26 cellular contexts compared by ENCODE assay signal in genomic region chr3:31466866-31467265, GRCh38.
"Had no signal": no experiment of that assay in that cellular context is flagged by ENCODE, and none has a peak within 500 bp of the region (broad histone marks: within the 10 kb centered on the region; RNA-seq: fewer than 3 reads in every experiment).

No MANE protein-coding gene starts in this region.

- H3K27ac Mint-ChIP-seq: mesothelial cell of epicardium; naive B cell; natural killer cell treated with Interleukin-12 subunit alpha and Interleukin-12 subunit beta and Interleukin-15 and Interleukin-18, amount 100 ng/mL, for 72 hours; stimulated activated naive B cell treated with anti-CD40 and anti-IgM and Interleukin-4, amounts not matched to agents 10 μg/mL and 1 μg/mL and 100 μg/mL, for 72 hours had no signal

- H3K9me3 ChIP-seq: left ventricle myocardium inferior, ovary, prostate gland, stomach, testis, thyroid gland, upper lobe of right lung, uterus had no signal

- H3K9me3 Mint-ChIP-seq: mesothelial cell of epicardium had no signal

- H3K36me3 ChIP-seq: left ventricle myocardium inferior, ovary, prostate gland, stomach, thyroid gland, upper lobe of right lung, uterus had no signal

- DNase-seq: hypothalamus; islet precursor cell; left ventricle myocardium inferior; mesendoderm; naive B cell; ovary; posterior cingulate gyrus; retina; right cardiac atrium; stimulated activated CD4-positive, alpha-beta T cell treated with anti-CD3 and anti-CD28 coated beads, Interleukin-12 subunit alpha, Interleukin-12 subunit beta, amount 100 ng/mL, for 4 hours; stimulated activated CD4-positive, alpha-beta T cell treated with anti-CD3 and anti-CD28 coated beads, Interleukin-15, amount 100 ng/mL, for 24 hours; stimulated activated CD4-positive, alpha-beta T cell treated with anti-CD3 and anti-CD28 coated beads, Interleukin-2, amount 100 ng/mL, for 24 hours; stimulated activated CD4-positive, alpha-beta T cell treated with anti-CD3 and anti-CD28 coated beads, Interleukin-4, amount 100 ng/mL, for 1 hour; stimulated activated naive B cell treated with anti-CD40 and anti-IgM and Interleukin-4, amounts not matched to agents 10 μg/mL and 1 μg/mL and 100 μg/mL, for 72 hours; stimulated activated naive CD8-positive, alpha-beta T cell treated with anti-CD3 and anti-CD28 coated beads, Interleukin-15, Interleukin-2, amounts not matched to agents 100 U/mL and 50 U/mL, for 24 hours; stomach; testis; thyroid gland; trophoblast cell; upper lobe of right lung; uterus had no signal

- H3K4me3 ChIP-seq: left ventricle myocardium inferior, lung, ovary, prostate gland, skin epidermis, stomach, testis, thyroid gland, upper lobe of right lung, uterus had no signal

- H3K27me3 ChIP-seq: ovary, stomach, testis, thyroid gland, upper lobe of right lung, uterus had no signal

- H3K4me1 ChIP-seq: left ventricle myocardium inferior, prostate gland, testis, thyroid gland, upper lobe of right lung, uterus had no signal

- H3K4me3 Mint-ChIP-seq: mesothelial cell of epicardium; naive B cell; natural killer cell treated with Interleukin-12 subunit alpha and Interleukin-12 subunit beta and Interleukin-15 and Interleukin-18, amount 100 ng/mL, for 72 hours; stimulated activated naive B cell treated with anti-CD40 and anti-IgM and Interleukin-4, amounts not matched to agents 10 μg/mL and 1 μg/mL and 100 μg/mL, for 72 hours had no signal

- H3K27me3 Mint-ChIP-seq: naive B cell; stimulated activated naive B cell treated with anti-CD40 and anti-IgM and Interleukin-4, amounts not matched to agents 10 μg/mL and 1 μg/mL and 100 μg/mL, for 72 hours had no signal

- H3K27ac ChIP-seq: left ventricle myocardium inferior, ovary, prostate gland, skin epidermis, stomach, testis, thyroid gland, upper lobe of right lung, uterus had no signal

- H3K36me3 Mint-ChIP-seq: mesothelial cell of epicardium; naive B cell; stimulated activated naive B cell treated with anti-CD40 and anti-IgM and Interleukin-4, amounts not matched to agents 10 μg/mL and 1 μg/mL and 100 μg/mL, for 72 hours had no signal
